ENCODE assay signal across 12 cellular contexts in genomic region chr2:218871345-218872302, GRCh38. TPM values are rescaled to one million over a fixed set of nuclear protein-coding genes. Genes with fewer than 3 reads are reported as not detected.
A peak's percentile ranks its signal among the peaks of the same experiment; 100 is the strongest.
DNase-seq lines count a peak whose midpoint lies in the region; TF ChIP-seq lines count a peak whose summit lies in the region.
"Had no signal": no experiment of that assay in that cellular context is flagged by ENCODE, and none has a peak within 500 bp of the region (broad histone marks: within the 10 kb centered on the region; RNA-seq: fewer than 3 reads in every experiment).

No MANE protein-coding gene starts in this region.

- peak overlapping the region; percentile 75 for H3K4me3 ChIP-seq in Karpas-422 (ENCODE audit: low read length)
- peak overlapping the region in 38 of 59 donors; percentile 4 to 56 (median 32) for H3K4me3 ChIP-seq in dorsolateral prefrontal cortex
- no peak overlapping the region for H3K4me3 ChIP-seq in skeletal muscle satellite cell (ENCODE audit: low read length)
- no peak overlapping the region for H3K4me3 ChIP-seq in smooth muscle cell
- H3K4me3 ChIP-seq in prostate gland, result no peak overlapping the region
- H3K4me3 ChIP-seq: uterus had no signal

- H3K36me3 ChIP-seq in Karpas-422 (ENCODE audit: insufficient read depth, low read length), result no peaks in the 10 kb centered on the region; the same call in 1 of the 2 replicates
- H3K36me3 ChIP-seq in skeletal muscle satellite cell (ENCODE audit: insufficient read depth, low read length), result no peaks in the 10 kb centered on the region
- H3K36me3 ChIP-seq in smooth muscle cell (ENCODE audit: low read depth), result no peaks in the 10 kb centered on the region
- H3K36me3 ChIP-seq in prostate gland, result no peaks in the 10 kb centered on the region
- H3K36me3 ChIP-seq: uterus had no signal

- peaks cover 17% of the 10 kb centered on the region for H3K4me1 ChIP-seq in Karpas-422 (ENCODE audit: low read length)
- peaks cover 5% of the 10 kb centered on the region for H3K4me1 ChIP-seq in skeletal muscle satellite cell (ENCODE audit: control insufficient read depth, insufficient read depth, low read length)
- no peaks in the 10 kb centered on the region for H3K4me1 ChIP-seq in smooth muscle cell (ENCODE audit: low read depth)
- H3K4me1 ChIP-seq in prostate gland (replicated peaks), result no peaks in the 10 kb centered on the region

- H3K36me3 Mint-ChIP-seq in T-helper 1 cell treated with Interleukin-12 subunit alpha and Interleukin-12 subunit beta and Interleukin-4 antibody, amounts not matched to agents 30 μg/mL and 1 μg/mL, for 36 hours (ENCODE audit: low read depth), result no peaks in the 10 kb centered on the region

- DNase-seq in T-helper 1 cell (no peak), Karpas-422 (peak; percentile 78), dorsolateral prefrontal cortex (no peak), smooth muscle cell (lab: John Stamatoyannopoulos, UW; ENCODE audit: unreplicated experiment) (no peak), anterior cingulate cortex (lab: John Stamatoyannopoulos, UW) (no peak), prostate gland (ENCODE audit: low spot score) (no peak)
- DNase-seq: foreskin fibroblast; stimulated activated CD4-positive, alpha-beta T cell treated with anti-CD3 and anti-CD28 coated beads, Interleukin-2, amount 100 ng/mL, for 24 hours; uterus had no signal

- H4K20me1 ChIP-seq in Karpas-422 (ENCODE audit: insufficient read depth, low read depth, low read length) (peaks cover 4% of the 10 kb centered on the region; the same call in 1 of the 2 replicates), smooth muscle cell (ENCODE audit: low read depth) (no peaks in the 10 kb centered on the region)

- H3K27me3 ChIP-seq in Karpas-422 (ENCODE audit: low read length), result no peaks in the 10 kb centered on the region
- peaks cover 0 to 89% (median 50%) of the 10 kb centered on the region in 45 donors for H3K27me3 ChIP-seq in dorsolateral prefrontal cortex
- H3K27me3 ChIP-seq in skeletal muscle satellite cell (ENCODE audit: control insufficient read depth, insufficient read depth, low read length), result peaks cover 94% of the 10 kb centered on the region
- H3K27me3 ChIP-seq in smooth muscle cell (ENCODE audit: low read depth), result peaks cover 77% of the 10 kb centered on the region
- peaks cover 13% of the 10 kb centered on the region for H3K27me3 ChIP-seq in prostate gland (replicated peaks; ENCODE audit: insufficient read depth)

- H3K9me3 Mint-ChIP-seq in T-helper 1 cell treated with Interleukin-12 subunit alpha and Interleukin-12 subunit beta and Interleukin-4 antibody, amounts not matched to agents 30 μg/mL and 1 μg/mL, for 36 hours, result no peaks in the 10 kb centered on the region

- H3K27ac ChIP-seq in Karpas-422 (ENCODE audit: low read length) (no peak overlapping the region), dorsolateral prefrontal cortex (no peak overlapping the region), smooth muscle cell (ENCODE audit: low read depth) (no peak overlapping the region), prostate gland (no peak overlapping the region)
- H3K27ac ChIP-seq: uterus had no signal

- H3F3A ChIP-seq in smooth muscle cell (ENCODE audit: low read depth), result no peaks in the 10 kb centered on the region

- H3K27me3 Mint-ChIP-seq in T-helper 1 cell treated with Interleukin-12 subunit alpha and Interleukin-12 subunit beta and Interleukin-4 antibody, amounts not matched to agents 30 μg/mL and 1 μg/mL, for 36 hours (ENCODE audit: low read depth), result peaks cover 85% of the 10 kb centered on the region

- intact Hi-C loops in dorsolateral prefrontal cortex (cut with DNase I), result no loop called here
- intact Hi-C loops in prostate gland (cut with DNase I), result no loop called here

- H3K4me3 Mint-ChIP-seq in T-helper 1 cell treated with Interleukin-12 subunit alpha and Interleukin-12 subunit beta and Interleukin-4 antibody, amounts not matched to agents 30 μg/mL and 1 μg/mL, for 36 hours, result peak overlapping the region; percentile 30

- TF ChIP-seq CTCF in dorsolateral prefrontal cortex (IDR thresholded peaks at IDR 0.05 in 54 of 56, conservative IDR thresholded peaks at IDR 0.05 in 2 of 56; ENCODE audit: low read depth in 1 of 56, partially characterized antibody in 56 of 56), result no peak
- TF ChIP-seq CTCF in smooth muscle cell (IDR thresholded peaks at IDR 0.05; ENCODE audit: borderline replicate concordance, insufficient read depth, poor library complexity, severe bottlenecking), result no peak
- TF ChIP-seq CTCF in prostate gland (IDR thresholded peaks at IDR 0.05), result no peak

- 39% methylated on average over 50 of the region's 60 CpGs for WGBS in smooth muscle cell (ENCODE audit: low lambda C conversion rate)
- WGBS in prostate gland, result 32% methylated on average over 60 of the region's 60 CpGs

- H2AFZ ChIP-seq in Karpas-422 (ENCODE audit: low read length), result peak overlapping the region; percentile 86; the same call in 1 of the 2 replicates
- no peak overlapping the region for H2AFZ ChIP-seq in smooth muscle cell (ENCODE audit: low read depth)

- H3K79me2 ChIP-seq in Karpas-422 (ENCODE audit: low read length) (peaks cover 7% of the 10 kb centered on the region; the same call in 1 of the 2 replicates), smooth muscle cell (ENCODE audit: low read depth) (no peaks in the 10 kb centered on the region)

- peaks cover 7% of the 10 kb centered on the region for H3K4me1 Mint-ChIP-seq in T-helper 1 cell treated with Interleukin-12 subunit alpha and Interleukin-12 subunit beta and Interleukin-4 antibody, amounts not matched to agents 30 μg/mL and 1 μg/mL, for 36 hours (ENCODE audit: low read depth)

- H3K4me2 ChIP-seq in Karpas-422 (ENCODE audit: low read depth, low read length, poor library complexity, severe bottlenecking) (peak overlapping the region; percentile 83), skeletal muscle satellite cell (ENCODE audit: low read length) (peak overlapping the region; percentile 39), smooth muscle cell (no peak overlapping the region)

- no peaks in the 10 kb centered on the region for H3K9me2 ChIP-seq in Karpas-422 (replicated peaks; ENCODE audit: insufficient read depth, low read length)

- H3K9ac ChIP-seq in Karpas-422 (ENCODE audit: low read length), result peak overlapping the region; percentile 85
- H3K9ac ChIP-seq in skeletal muscle satellite cell (ENCODE audit: low read depth, low read length), result no peak overlapping the region
- no peak overlapping the region for H3K9ac ChIP-seq in smooth muscle cell (ENCODE audit: low read depth)

- H3K27ac Mint-ChIP-seq in T-helper 1 cell treated with Interleukin-12 subunit alpha and Interleukin-12 subunit beta and Interleukin-4 antibody, amounts not matched to agents 30 μg/mL and 1 μg/mL, for 36 hours, result no peak overlapping the region

- no peak for TF ChIP-seq POLR2A in prostate gland (IDR thresholded peaks at IDR 0.05)

- H3K9me3 ChIP-seq in Karpas-422 (ENCODE audit: low read length) (no peaks in the 10 kb centered on the region), skeletal muscle satellite cell (replicated peaks; ENCODE audit: low read length) (no peaks in the 10 kb centered on the region), smooth muscle cell (replicated peaks; ENCODE audit: low read depth) (no peaks in the 10 kb centered on the region), prostate gland (no peaks in the 10 kb centered on the region)
- H3K9me3 ChIP-seq: uterus had no signal

RNA-seq across cellular contexts. Expression of gene WNT10A, which starts 9.0 kb away (rescaled TPM):
- total RNA-seq in Karpas-422 (2014; rRNA removed; shearing (Covaris generic); ENCODE audit: low replicate concordance), result 2.9 and 3.8 TPM in 2 replicates
- total RNA-seq in dorsolateral prefrontal cortex (1 to 10 TPM in 70 of 120 experiments, under 1 TPM in 49, not detected in 1; 0.25 to 3.3 (median 1.1) TPM), smooth muscle cell (3.5 and 3.6 TPM in 2 replicates), prostate gland (1 to 10 TPM; 3.6 to 4.3 TPM)
- not detected in 2 replicates for total RNA-seq in skeletal muscle satellite cell (2012; rRNA removed)
- polyA plus RNA-seq in smooth muscle cell, result 2.3 and 21.2 TPM in 2 replicates

RNA-seq across cellular contexts. Expression of gene WNT6, which starts 12.0 kb away (rescaled TPM):
- total RNA-seq in Karpas-422 (2014; rRNA removed; shearing (Covaris generic); ENCODE audit: low replicate concordance), result 7.8 and 7.9 TPM in 2 replicates
- total RNA-seq in dorsolateral prefrontal cortex, result 1 to 10 TPM in 58 of 120 experiments, under 1 TPM in 56, not detected in 6; 0.31 to 4.9 (median 1.0) TPM
- not detected in 2 replicates for total RNA-seq in skeletal muscle satellite cell (2012; rRNA removed)
- total RNA-seq in smooth muscle cell, result 9.3 and 12.1 TPM in 2 replicates
- polyA plus RNA-seq in smooth muscle cell, result 7.9 and 44.6 TPM in 2 replicates
- 10 to 100 TPM in 1 of 2 donors, 1 to 10 TPM in 1; 8.0 to 56.5 TPM for total RNA-seq in prostate gland
- total RNA-seq: bronchial epithelial cell had no signal

RNA-seq across cellular contexts. Expression of gene PRKAG3, which starts 40.0 kb away (rescaled TPM):
- total RNA-seq in Karpas-422 (2014; rRNA removed; shearing (Covaris generic); ENCODE audit: low replicate concordance), result not detected in 2 replicates
- total RNA-seq in dorsolateral prefrontal cortex, result under 1 TPM in 2 of 120 experiments, not detected in 118; 0.44 to 0.60 TPM
- total RNA-seq in skeletal muscle satellite cell (2012; rRNA removed), result 0.25 and 1.3 TPM in 2 replicates
- not detected in 2 replicates for total RNA-seq in smooth muscle cell
- polyA plus RNA-seq in smooth muscle cell, result not detected in 2 replicates
- total RNA-seq in prostate gland, result under 1 TPM in 1 of 2 donors, not detected in 1; 0.14 TPM
- total RNA-seq: bronchial epithelial cell, uterus had no signal

Comparison
In these comparisons a context has a peak if more than half of its experiments do, and no peak if none do; other contexts are left out.
1. H3K4me3 ChIP-seq: peak in Karpas-422 (single experiment) and dorsolateral prefrontal cortex (38 of 59); none in skeletal muscle satellite cell (single experiment), smooth muscle cell (single experiment) and prostate gland (0 of 2).